Comparison of ENCODE assay signal across 8 cellular contexts in genomic region chrX:135985974-135986312, GRCh38. TPM values are rescaled to one million over a fixed set of nuclear protein-coding genes. Genes with fewer than 3 reads are reported as not detected.
DNase-seq lines count a peak whose midpoint lies in the region; ATAC-seq, FAIRE-seq and TF ChIP-seq lines count a peak whose summit lies in the region.

No MANE protein-coding gene starts in this region.

- H3K4me3 ChIP-seq in left ventricle myocardium inferior, result peak overlapping the region; percentile 82
- H3K4me3 ChIP-seq in bronchial epithelial cell (ENCODE audit: low read depth, low read length), result peak overlapping the region; percentile 72
- peak overlapping the region; percentile 80 for H3K4me3 ChIP-seq in mesendoderm (ENCODE audit: low read length)
- H3K4me3 ChIP-seq in vagina, result peak overlapping the region; percentile 55 to 60

- H3K4ac ChIP-seq in mesendoderm (ENCODE audit: low read depth, low read length), result no peak overlapping the region

- DNase-seq in left ventricle myocardium inferior, result no peak
- DNase-seq in cardiac septum (ENCODE audit: low spot score), result no peak
- no peak for DNase-seq in bronchial epithelial cell (ENCODE audit: low read depth)
- DNase-seq in mesendoderm, result no peak
- no peak for DNase-seq in vagina (ENCODE audit: extremely low spot score in 2 of 2)
- no peak for DNase-seq in activated CD4-positive, CD25-positive, alpha-beta regulatory T cell (lab: John Stamatoyannopoulos, UW)
- DNase-seq in NCI-H82 treated with DMSO at 0.1 percent for 48 hours (lab: John Stamatoyannopoulos, UW; ENCODE audit: unreplicated experiment), result no peak

- H3K79me1 ChIP-seq in mesendoderm (ENCODE audit: low read length), result no peaks in the 10 kb centered on the region

- no peak overlapping the region for H2AK5ac ChIP-seq in mesendoderm (ENCODE audit: low read length)

- TF ChIP-seq CTCF in left ventricle myocardium inferior (IDR thresholded peaks at IDR 0.05; ENCODE audit: borderline replicate concordance) (no peak), bronchial epithelial cell (IDR thresholded peaks at IDR 0.05; ENCODE audit: insufficient read depth, low read length, severe bottlenecking) (no peak), vagina (IDR thresholded peaks at IDR 0.05) (no peak)

- no peaks in the 10 kb centered on the region for H3K9me3 ChIP-seq in left ventricle myocardium inferior (replicated peaks)
- H3K9me3 ChIP-seq in vagina, result no peaks in the 10 kb centered on the region

- no peak for ATAC-seq in HG03521 (IDR thresholded peaks at IDR 0.05; ENCODE audit: unreplicated experiment)

- H3K4me1 ChIP-seq in left ventricle myocardium inferior, result peaks cover 22% of the 10 kb centered on the region
- H3K4me1 ChIP-seq in mesendoderm (ENCODE audit: control insufficient read depth, low read depth, low read length), result no peaks in the 10 kb centered on the region
- peaks cover 10% of the 10 kb centered on the region for H3K4me1 ChIP-seq in vagina

- H3K27me3 ChIP-seq in left ventricle myocardium inferior (ENCODE audit: low read depth), result no peaks in the 10 kb centered on the region
- no peaks in the 10 kb centered on the region for H3K27me3 ChIP-seq in bronchial epithelial cell (ENCODE audit: control insufficient read depth, insufficient read depth, low read length)
- H3K27me3 ChIP-seq in mesendoderm (ENCODE audit: insufficient read depth, low read length, poor library complexity), result no peaks in the 10 kb centered on the region
- no peaks in the 10 kb centered on the region for H3K27me3 ChIP-seq in vagina

- no peak overlapping the region for H3K18ac ChIP-seq in mesendoderm (ENCODE audit: low read length)

- no peak overlapping the region for H2BK5ac ChIP-seq in mesendoderm (ENCODE audit: low read length)

- peak overlapping the region; percentile 93 for H3K56ac ChIP-seq in mesendoderm (ENCODE audit: low read length)

- peak overlapping the region; percentile 80 for H3K9ac ChIP-seq in mesendoderm (ENCODE audit: low read length)

- no peak for TF ChIP-seq POLR2A in vagina (IDR thresholded peaks at IDR 0.05)

- H4K8ac ChIP-seq in mesendoderm (ENCODE audit: low read depth, low read length), result no peak overlapping the region

- peak overlapping the region; percentile 50 for H3K4me2 ChIP-seq in mesendoderm (ENCODE audit: low read length)

- H3K27ac ChIP-seq in left ventricle myocardium inferior (replicated peaks) (peak overlapping the region; percentile 82), mesendoderm (ENCODE audit: low read depth, low read length) (no peak overlapping the region), vagina (peak overlapping the region; percentile 81)

- intact Hi-C loops in left ventricle myocardium inferior (cut with micrococcal nuclease), result no loop called here
- intact Hi-C loops in cardiac septum (cut with DNase I), result loop anchor here (5.0 kb wide), 1 partner anchor 511 kb away; the partner anchor contains the start of gene HTATSF1
- intact Hi-C loops in vagina (cut with DNase I), result no loop called here

- H4K5ac ChIP-seq in mesendoderm (ENCODE audit: low read length), result no peak overlapping the region

- no peak overlapping the region for H2BK15ac ChIP-seq in mesendoderm (replicated peaks; ENCODE audit: low read depth)

- H3K23ac ChIP-seq in mesendoderm (ENCODE audit: low read length), result no peak overlapping the region

- no peak for FAIRE-seq in bronchial epithelial cell (lab: Jason Lieb, UNC)

- no peaks in the 10 kb centered on the region for H3K36me3 ChIP-seq in left ventricle myocardium inferior
- H3K36me3 ChIP-seq in bronchial epithelial cell (ENCODE audit: control insufficient read depth, insufficient read depth, low read length), result no peaks in the 10 kb centered on the region
- H3K36me3 ChIP-seq in mesendoderm (ENCODE audit: control insufficient read depth, insufficient read depth, low read length), result no peaks in the 10 kb centered on the region
- H3K36me3 ChIP-seq in vagina, result no peaks in the 10 kb centered on the region

- no CpG with 5 or more reads among the region's 14 CpGs for WGBS in mesendoderm (ENCODE audit: extremely low coverage, insufficient coverage, low lambda C conversion rate)

- H2BK120ac ChIP-seq in mesendoderm (ENCODE audit: low read depth, low read length), result no peak overlapping the region

- H3K79me2 ChIP-seq in mesendoderm (ENCODE audit: control insufficient read depth, insufficient read depth, low read length), result peaks cover 4% of the 10 kb centered on the region

RNA-seq across cellular contexts. Expression of gene SLC9A6, which starts 0.7 kb away (rescaled TPM):
- 15.6 TPM for total RNA-seq in left ventricle myocardium inferior
- 12.5 TPM for total RNA-seq in cardiac septum
- 22.3 and 24.2 TPM in 2 replicates for total RNA-seq in bronchial epithelial cell
- polyA plus RNA-seq in mesendoderm (2013, experiment 1 of 2), result 6.9 TPM
- 6.7 TPM for polyA plus RNA-seq in mesendoderm (2013, experiment 2 of 2)
- total RNA-seq in vagina, result 12.8 TPM

RNA-seq across cellular contexts. Expression of gene MMGT1, which starts 12.2 kb away (rescaled TPM):
- 25.3 TPM for total RNA-seq in left ventricle myocardium inferior
- 29.5 TPM for total RNA-seq in cardiac septum
- total RNA-seq in bronchial epithelial cell, result 7.9 and 9.0 TPM in 2 replicates
- polyA plus RNA-seq in mesendoderm (2013, experiment 1 of 2), result 21.2 TPM
- polyA plus RNA-seq in mesendoderm (2013, experiment 2 of 2), result 21.0 TPM
- 18.9 TPM for total RNA-seq in vagina
